Comparison of ENCODE assay signal across 7 cellular contexts in genomic region chr11:9765320-9766101, GRCh38.
DNase-seq lines count a peak whose midpoint lies in the region; FAIRE-seq and TF ChIP-seq lines count a peak whose summit lies in the region.

No MANE protein-coding gene starts in this region.

- no peak overlapping the region for H3K27ac Mint-ChIP-seq in T-helper 2 cell treated with Interferon-gamma antibody and Interleukin-4, amounts not matched to agents 5 μg/mL and 100 μg/mL, for 36 hours

- H3K9me2 ChIP-seq in hepatocyte (replicated peaks; ENCODE audit: insufficient read depth), result no peaks in the 10 kb centered on the region

- H3K9me3 ChIP-seq in hepatocyte (ENCODE audit: low read depth), result no peaks in the 10 kb centered on the region
- no peaks in the 10 kb centered on the region for H3K9me3 ChIP-seq in testis

- H3K27ac ChIP-seq in hepatocyte (peak overlapping the region; percentile 88), testis (peak overlapping the region in 1 of 2 donors; percentile 65)

- H3K4me1 Mint-ChIP-seq in T-helper 2 cell treated with Interferon-gamma antibody and Interleukin-4, amounts not matched to agents 5 μg/mL and 100 μg/mL, for 36 hours (ENCODE audit: low read depth), result peaks cover 21% of the 10 kb centered on the region

- no peak overlapping the region for H3K4me3 Mint-ChIP-seq in T-helper 2 cell treated with Interferon-gamma antibody and Interleukin-4, amounts not matched to agents 5 μg/mL and 100 μg/mL, for 36 hours

- no peak for FAIRE-seq in H54 (lab: Jason Lieb, UNC)

- H3K9me3 Mint-ChIP-seq in T-helper 2 cell treated with Interferon-gamma antibody and Interleukin-4, amounts not matched to agents 5 μg/mL and 100 μg/mL, for 36 hours, result no peaks in the 10 kb centered on the region

- no peak overlapping the region for H3K4me2 ChIP-seq in hepatocyte

- H3K4me1 ChIP-seq in hepatocyte (ENCODE audit: insufficient read depth) (peaks cover 10% of the 10 kb centered on the region), testis (peaks cover 13% of the 10 kb centered on the region)

- no peak for TF ChIP-seq CTCF in hepatocyte (IDR thresholded peaks at IDR 0.05; ENCODE audit: poor library complexity)
- TF ChIP-seq CTCF in testis (IDR thresholded peaks at IDR 0.05), result no peak

- no peaks in the 10 kb centered on the region for H3K27me3 Mint-ChIP-seq in T-helper 2 cell treated with Interferon-gamma antibody and Interleukin-4, amounts not matched to agents 5 μg/mL and 100 μg/mL, for 36 hours (ENCODE audit: low read depth)

- H2AFZ ChIP-seq in hepatocyte, result no peak overlapping the region

- H3K36me3 Mint-ChIP-seq in T-helper 2 cell treated with Interferon-gamma antibody and Interleukin-4, amounts not matched to agents 5 μg/mL and 100 μg/mL, for 36 hours (ENCODE audit: low read depth), result no peaks in the 10 kb centered on the region

- no peaks in the 10 kb centered on the region for H3K27me3 ChIP-seq in hepatocyte
- no peaks in the 10 kb centered on the region for H3K27me3 ChIP-seq in testis

- 44% methylated on average over 5 of the region's 5 CpGs for WGBS in hepatocyte (ENCODE audit: low lambda C conversion rate, missing lambda C conversion rate)
- 18 to 37% methylated on average over 3 to 5 of the region's 5 CpGs for WGBS in testis, 2 donors

- TF ChIP-seq POLR2A in H54 (IDR thresholded peaks at IDR 0.05; ENCODE audit: low read depth, low read length), result 0 out of 2 replicates have a peak, but pooled peaks have one; percentile 9
- no peak for TF ChIP-seq POLR2A in testis (IDR thresholded peaks at IDR 0.05)

- DNase-seq in H54 (ENCODE audit: insufficient read length, low spot score) (no peak), SW480 (ENCODE audit: low spot score) (peak; percentile 39), hepatocyte (ENCODE audit: low spot score) (peak; percentile 55), testis (peak; percentile 76), NCI-H2171 treated with DMSO at 0.1 percent for 48 hours (lab: John Stamatoyannopoulos, UW) (no peak), anterior cingulate cortex (lab: John Stamatoyannopoulos, UW) (no peak)
- no peak for DNase-seq in T-helper 2 cell treated with Interferon-gamma antibody and Interleukin-4, amounts not matched to agents 5 μg/mL and 100 μg/mL, for 36 hours (ENCODE audit: low spot score)

- H3K36me3 ChIP-seq in hepatocyte (replicated peaks; ENCODE audit: insufficient read depth, low read depth) (no peaks in the 10 kb centered on the region), testis (ENCODE audit: low read depth, missing control alignments) (no peaks in the 10 kb centered on the region)

- H3K4me3 ChIP-seq in hepatocyte, result no peak overlapping the region
- H3K4me3 ChIP-seq in testis, result no peak overlapping the region

- peaks cover 8% of the 10 kb centered on the region for H3K79me2 ChIP-seq in hepatocyte

- no peaks in the 10 kb centered on the region for H4K20me1 ChIP-seq in hepatocyte (ENCODE audit: insufficient read depth, poor library complexity, severe bottlenecking)

- intact Hi-C loops in testis (cut with DNase I; ENCODE audit: low total_unique reads), result no loop called here

Comparison
In these comparisons a context has a peak if more than half of its experiments do, and no peak if none do; other contexts are left out.
1. DNase-seq: peak in SW480 (single experiment), hepatocyte (single experiment) and testis (single experiment); none in H54 (single experiment), NCI-H2171 treated with DMSO at 0.1 percent for 48 hours (single experiment), anterior cingulate cortex (0 of 58) and T-helper 2 cell treated with Interferon-gamma antibody and Interleukin-4, amounts not matched to agents 5 μg/mL and 100 μg/mL, for 36 hours (single experiment).